1 cellular context compared by ENCODE assay signal in genomic region chr17:29593546-29594440, GRCh38.
TF ChIP-seq lines count a peak whose summit lies in the region.

No MANE protein-coding gene starts in this region.

TF ChIP-seq in HepG2, 621 proteins besides CTCF, POLR2A, EP300 and RAD21 (continued from another document):
- no peak for TF ChIP-seq CREB3 (CRISPR knock-in tag; IDR thresholded peaks at IDR 0.05)
- TF ChIP-seq TFDP1 (CRISPR knock-in tag; IDR thresholded peaks at IDR 0.05; ENCODE audit: borderline replicate concordance): no peak
- peak; percentile 73 for TF ChIP-seq ZBTB25 (CRISPR knock-in tag; IDR thresholded peaks at IDR 0.05)
- TF ChIP-seq ZNF552 (CRISPR knock-in tag; IDR thresholded peaks at IDR 0.05; ENCODE audit: borderline replicate concordance): no peak
- TF ChIP-seq RAD51 (IDR thresholded peaks at IDR 0.05; ENCODE audit: borderline replicate concordance): no peak
- TF ChIP-seq ZBTB20 (CRISPR knock-in tag; IDR thresholded peaks at IDR 0.05; ENCODE audit: borderline replicate concordance, low read depth): no peak
- no peak for TF ChIP-seq ETV6 (CRISPR knock-in tag; conservative IDR thresholded peaks at IDR 0.05)
- no peak for TF ChIP-seq ZNF317 (CRISPR knock-in tag; IDR thresholded peaks at IDR 0.05)
- TF ChIP-seq ZBTB2 (CRISPR knock-in tag; IDR thresholded peaks at IDR 0.05; ENCODE audit: low read depth): no peak
- no peak for TF ChIP-seq KLF12 (CRISPR knock-in tag; IDR thresholded peaks at IDR 0.05; ENCODE audit: borderline replicate concordance)
- TF ChIP-seq HHEX (CRISPR knock-in tag; IDR thresholded peaks at IDR 0.05): 0 out of 2 replicates have a peak, but pooled peaks have one; percentile 34
- TF ChIP-seq TFE3 (CRISPR knock-in tag; IDR thresholded peaks at IDR 0.05): peak; percentile 72; the same call in 1 of the 2 replicates
- TF ChIP-seq ZNF562 (CRISPR knock-in tag; IDR thresholded peaks at IDR 0.05; ENCODE audit: borderline replicate concordance): no peak
- peak; percentile 56; the same call in 1 of the 2 replicates for TF ChIP-seq SP4 (CRISPR knock-in tag; IDR thresholded peaks at IDR 0.05)
- 0 out of 2 replicates have a peak, but pooled peaks have one; percentile 13 for TF ChIP-seq TGIF2 (CRISPR knock-in tag; IDR thresholded peaks at IDR 0.05)
- no peak for TF ChIP-seq ZNF615 (CRISPR knock-in tag; IDR thresholded peaks at IDR 0.05; ENCODE audit: borderline replicate concordance)
- TF ChIP-seq ZNF710 (CRISPR knock-in tag; IDR thresholded peaks at IDR 0.05; ENCODE audit: borderline replicate concordance): no peak
- TF ChIP-seq RXRA (CRISPR knock-in tag; IDR thresholded peaks at IDR 0.05): 0 out of 2 replicates have a peak, but pooled peaks have one; percentile 44
- TF ChIP-seq MAZ (IDR thresholded peaks at IDR 0.05; ENCODE audit: borderline replicate concordance, low read depth, low read length): 0 out of 2 replicates have a peak, but pooled peaks have one; percentile 24
- no peak for TF ChIP-seq MAZ (CRISPR knock-in tag; IDR thresholded peaks at IDR 0.05; ENCODE audit: low read depth)
